Comparison of ENCODE assay signal across 1 cellular context in genomic region chr11:61298663-61299244, GRCh38.
TF ChIP-seq lines count a peak whose summit lies in the region.

No MANE protein-coding gene starts in this region.

TF ChIP-seq in HepG2, 621 proteins besides CTCF, POLR2A, EP300 and RAD21 (continued from another document and continues in another):
- TF ChIP-seq ZHX1 (CRISPR knock-in tag; IDR thresholded peaks at IDR 0.05; ENCODE audit: low read depth) (no peak), TEF (CRISPR knock-in tag; IDR thresholded peaks at IDR 0.05) (no peak), ZNF678 (CRISPR knock-in tag; IDR thresholded peaks at IDR 0.05) (no peak), ZNF3 (CRISPR knock-in tag; IDR thresholded peaks at IDR 0.05) (peak; percentile 46; the same call in 1 of the 2 replicates), RBAK (CRISPR knock-in tag; IDR thresholded peaks at IDR 0.05) (no peak), KLF12 (CRISPR knock-in tag; IDR thresholded peaks at IDR 0.05; ENCODE audit: borderline replicate concordance) (0 out of 2 replicates have a peak, but pooled peaks have one; percentile 0), MTA1 (CRISPR knock-in tag; IDR thresholded peaks at IDR 0.05; ENCODE audit: borderline replicate concordance) (0 out of 2 replicates have a peak, but pooled peaks have one; percentile 18), ZNF564 (CRISPR knock-in tag; IDR thresholded peaks at IDR 0.05) (no peak), ZFAT (CRISPR knock-in tag; conservative IDR thresholded peaks at IDR 0.05) (no peak), GFI1 (CRISPR knock-in tag; IDR thresholded peaks at IDR 0.05; ENCODE audit: borderline replicate concordance) (no peak; the same call in 1 of the 2 replicates), MZF1 (CRISPR knock-in tag; IDR thresholded peaks at IDR 0.05; ENCODE audit: borderline replicate concordance) (no peak), ATF4 (CRISPR knock-in tag; IDR thresholded peaks at IDR 0.05) (no peak), ZNF230 (CRISPR knock-in tag; IDR thresholded peaks at IDR 0.05) (no peak), E2F1 (CRISPR knock-in tag; IDR thresholded peaks at IDR 0.05) (no peak), ZNF354B (CRISPR knock-in tag; IDR thresholded peaks at IDR 0.05) (no peak), ZNF761 (CRISPR knock-in tag; conservative IDR thresholded peaks at IDR 0.05) (no peak), RFXANK (CRISPR knock-in tag; IDR thresholded peaks at IDR 0.05) (no peak), TEAD2 (CRISPR knock-in tag; IDR thresholded peaks at IDR 0.05) (no peak), MXD1 (CRISPR knock-in tag; IDR thresholded peaks at IDR 0.05) (no peak), HNRNPK (IDR thresholded peaks at IDR 0.05; ENCODE audit: low read depth, low read length, poor library complexity, severe bottlenecking) (no peak), ZNF484 (CRISPR knock-in tag; IDR thresholded peaks at IDR 0.05; ENCODE audit: borderline replicate concordance, low read depth) (no peak), MAZ (IDR thresholded peaks at IDR 0.05; ENCODE audit: borderline replicate concordance, low read depth, low read length) (peak; percentile 58; the same call in 1 of the 2 replicates), MAZ (CRISPR knock-in tag; IDR thresholded peaks at IDR 0.05; ENCODE audit: low read depth) (no peak), ZNF577 (CRISPR knock-in tag; IDR thresholded peaks at IDR 0.05; ENCODE audit: borderline replicate concordance, low read depth) (no peak), ZBTB8A (CRISPR knock-in tag; IDR thresholded peaks at IDR 0.05; ENCODE audit: borderline replicate concordance, low read depth) (no peak), CCAR2 (optimal IDR thresholded peaks at IDR 0.05; ENCODE audit: low read depth, low read length) (no peak), ONECUT2 (CRISPR knock-in tag; IDR thresholded peaks at IDR 0.05) (no peak), KLF11 (CRISPR knock-in tag; IDR thresholded peaks at IDR 0.05) (no peak), MIER3 (CRISPR knock-in tag; IDR thresholded peaks at IDR 0.05; ENCODE audit: borderline replicate concordance) (peak; percentile 60; the same call in 1 of the 2 replicates), RARG (CRISPR knock-in tag; IDR thresholded peaks at IDR 0.05; ENCODE audit: low read depth) (no peak), EHMT2 (IDR thresholded peaks at IDR 0.05; ENCODE audit: borderline replicate concordance, low read depth, low read length) (no peak; the same call in 1 of the 2 replicates), GATA4 (IDR thresholded peaks at IDR 0.05; ENCODE audit: borderline replicate concordance, low read depth) (no peak), SATB2 (CRISPR knock-in tag; IDR thresholded peaks at IDR 0.05) (no peak), NR0B2 (CRISPR knock-in tag; IDR thresholded peaks at IDR 0.05) (no peak), ZNF672 (CRISPR knock-in tag; IDR thresholded peaks at IDR 0.05) (no peak), CENPX (CRISPR knock-in tag; IDR thresholded peaks at IDR 0.05) (no peak), ZBTB42 (CRISPR knock-in tag; IDR thresholded peaks at IDR 0.05) (no peak), TRIM22 (IDR thresholded peaks at IDR 0.05) (no peak), REPIN1 (CRISPR knock-in tag; IDR thresholded peaks at IDR 0.05; ENCODE audit: borderline replicate concordance, low read depth) (0 out of 2 replicates have a peak, but pooled peaks have one; percentile 70), TOE1 (CRISPR knock-in tag; IDR thresholded peaks at IDR 0.05) (no peak), ASH2L (IDR thresholded peaks at IDR 0.05; ENCODE audit: insufficient read length, low read depth, low read length) (peak; percentile 66), NAIF1 (CRISPR knock-in tag; IDR thresholded peaks at IDR 0.05; ENCODE audit: borderline replicate concordance) (peak; percentile 90; the same call in 1 of the 2 replicates), ZNF777 (CRISPR knock-in tag; IDR thresholded peaks at IDR 0.05) (0 out of 2 replicates have a peak, but pooled peaks have one; percentile 24)
- TF ChIP-seq, protein P1, sequence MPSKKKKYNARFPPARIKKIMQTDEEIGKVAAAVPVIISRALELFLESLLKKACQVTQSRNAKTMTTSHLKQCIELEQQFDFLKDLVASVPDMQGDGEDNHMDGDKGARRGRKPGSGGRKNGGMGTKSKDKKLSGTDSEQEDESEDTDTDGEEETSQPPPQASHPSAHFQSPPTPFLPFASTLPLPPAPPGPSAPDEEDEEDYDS (CRISPR knock-in tag; IDR thresholded peaks at IDR 0.05), result peak; percentile 56; the same call in 1 of the 2 replicates
- TF ChIP-seq, protein P2, sequence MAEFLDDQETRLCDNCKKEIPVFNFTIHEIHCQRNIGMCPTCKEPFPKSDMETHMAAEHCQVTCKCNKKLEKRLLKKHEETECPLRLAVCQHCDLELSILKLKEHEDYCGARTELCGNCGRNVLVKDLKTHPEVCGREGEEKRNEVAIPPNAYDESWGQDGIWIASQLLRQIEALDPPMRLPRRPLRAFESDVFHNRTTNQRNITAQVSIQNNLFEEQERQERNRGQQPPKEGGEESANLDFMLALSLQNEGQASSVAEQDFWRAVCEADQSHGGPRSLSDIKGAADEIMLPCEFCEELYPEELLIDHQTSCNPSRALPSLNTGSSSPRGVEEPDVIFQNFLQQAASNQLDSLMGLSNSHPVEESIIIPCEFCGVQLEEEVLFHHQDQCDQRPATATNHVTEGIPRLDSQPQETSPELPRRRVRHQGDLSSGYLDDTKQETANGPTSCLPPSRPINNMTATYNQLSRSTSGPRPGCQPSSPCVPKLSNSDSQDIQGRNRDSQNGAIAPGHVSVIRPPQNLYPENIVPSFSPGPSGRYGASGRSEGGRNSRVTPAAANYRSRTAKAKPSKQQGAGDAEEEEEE (CRISPR knock-in tag; IDR thresholded peaks at IDR 0.05; ENCODE audit: borderline replicate concordance), result no peak
- TF ChIP-seq, protein P3, sequence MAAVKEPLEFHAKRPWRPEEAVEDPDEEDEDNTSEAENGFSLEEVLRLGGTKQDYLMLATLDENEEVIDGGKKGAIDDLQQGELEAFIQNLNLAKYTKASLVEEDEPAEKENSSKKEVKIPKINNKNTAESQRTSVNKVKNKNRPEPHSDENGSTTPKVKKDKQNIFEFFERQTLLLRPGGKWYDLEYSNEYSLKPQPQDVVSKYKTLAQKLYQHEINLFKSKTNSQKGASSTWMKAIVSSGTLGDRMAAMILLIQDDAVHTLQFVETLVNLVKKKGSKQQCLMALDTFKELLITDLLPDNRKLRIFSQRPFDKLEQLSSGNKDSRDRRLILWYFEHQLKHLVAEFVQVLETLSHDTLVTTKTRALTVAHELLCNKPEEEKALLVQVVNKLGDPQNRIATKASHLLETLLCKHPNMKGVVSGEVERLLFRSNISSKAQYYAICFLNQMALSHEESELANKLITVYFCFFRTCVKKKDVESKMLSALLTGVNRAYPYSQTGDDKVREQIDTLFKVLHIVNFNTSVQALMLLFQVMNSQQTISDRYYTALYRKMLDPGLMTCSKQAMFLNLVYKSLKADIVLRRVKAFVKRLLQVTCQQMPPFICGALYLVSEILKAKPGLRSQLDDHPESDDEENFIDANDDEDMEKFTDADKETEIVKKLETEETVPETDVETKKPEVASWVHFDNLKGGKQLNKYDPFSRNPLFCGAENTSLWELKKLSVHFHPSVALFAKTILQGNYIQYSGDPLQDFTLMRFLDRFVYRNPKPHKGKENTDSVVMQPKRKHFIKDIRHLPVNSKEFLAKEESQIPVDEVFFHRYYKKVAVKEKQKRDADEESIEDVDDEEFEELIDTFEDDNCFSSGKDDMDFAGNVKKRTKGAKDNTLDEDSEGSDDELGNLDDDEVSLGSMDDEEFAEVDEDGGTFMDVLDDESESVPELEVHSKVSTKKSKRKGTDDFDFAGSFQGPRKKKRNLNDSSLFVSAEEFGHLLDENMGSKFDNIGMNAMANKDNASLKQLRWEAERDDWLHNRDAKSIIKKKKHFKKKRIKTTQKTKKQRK (IDR thresholded peaks at IDR 0.05; ENCODE audit: low read length), result no peak
- TF ChIP-seq, protein P4, sequence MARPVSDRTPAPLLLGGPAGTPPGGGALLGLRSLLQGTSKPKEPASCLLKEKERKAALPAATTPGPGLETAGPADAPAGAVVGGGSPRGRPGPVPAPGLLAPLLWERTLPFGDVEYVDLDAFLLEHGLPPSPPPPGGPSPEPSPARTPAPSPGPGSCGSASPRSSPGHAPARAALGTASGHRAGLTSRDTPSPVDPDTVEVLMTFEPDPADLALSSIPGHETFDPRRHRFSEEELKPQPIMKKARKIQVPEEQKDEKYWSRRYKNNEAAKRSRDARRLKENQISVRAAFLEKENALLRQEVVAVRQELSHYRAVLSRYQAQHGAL (CRISPR knock-in tag; IDR thresholded peaks at IDR 0.05; ENCODE audit: not compliant biosample characterization), result no peak
- TF ChIP-seq, protein P5, sequence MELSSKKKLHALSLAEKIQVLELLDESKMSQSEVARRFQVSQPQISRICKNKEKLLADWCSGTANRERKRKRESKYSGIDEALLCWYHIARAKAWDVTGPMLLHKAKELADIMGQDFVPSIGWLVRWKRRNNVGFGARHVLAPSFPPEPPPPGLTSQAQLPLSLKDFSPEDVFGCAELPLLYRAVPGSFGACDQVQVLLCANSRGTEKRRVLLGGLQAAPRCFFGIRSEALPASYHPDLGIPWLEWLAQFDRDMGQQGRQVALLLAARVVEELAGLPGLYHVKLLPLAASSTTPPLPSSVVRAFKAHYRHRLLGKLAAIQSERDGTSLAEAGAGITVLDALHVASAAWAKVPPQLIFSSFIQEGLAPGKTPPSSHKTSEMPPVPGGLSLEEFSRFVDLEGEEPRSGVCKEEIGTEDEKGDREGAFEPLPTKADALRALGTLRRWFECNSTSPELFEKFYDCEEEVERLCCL (CRISPR knock-in tag; IDR thresholded peaks at IDR 0.05; ENCODE audit: borderline replicate concordance), result no peak
- TF ChIP-seq, protein P6, sequence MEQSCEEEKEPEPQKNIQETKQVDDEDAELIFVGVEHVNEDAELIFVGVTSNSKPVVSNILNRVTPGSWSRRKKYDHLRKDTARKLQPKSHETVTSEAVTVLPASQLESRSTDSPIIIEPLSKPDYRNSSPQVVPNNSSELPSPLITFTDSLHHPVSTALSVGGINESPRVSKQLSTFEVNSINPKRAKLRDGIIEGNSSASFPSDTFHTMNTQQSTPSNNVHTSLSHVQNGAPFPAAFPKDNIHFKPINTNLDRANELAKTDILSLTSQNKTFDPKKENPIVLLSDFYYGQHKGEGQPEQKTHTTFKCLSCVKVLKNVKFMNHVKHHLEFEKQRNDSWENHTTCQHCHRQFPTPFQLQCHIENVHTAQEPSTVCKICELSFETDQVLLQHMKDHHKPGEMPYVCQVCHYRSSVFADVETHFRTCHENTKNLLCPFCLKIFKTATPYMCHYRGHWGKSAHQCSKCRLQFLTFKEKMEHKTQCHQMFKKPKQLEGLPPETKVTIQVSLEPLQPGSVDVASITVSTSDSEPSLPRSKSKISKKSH (CRISPR knock-in tag; IDR thresholded peaks at IDR 0.05; ENCODE audit: borderline replicate concordance), result no peak
